ENCODE assay signal across 9 cellular contexts in the genomic region with DNA sequence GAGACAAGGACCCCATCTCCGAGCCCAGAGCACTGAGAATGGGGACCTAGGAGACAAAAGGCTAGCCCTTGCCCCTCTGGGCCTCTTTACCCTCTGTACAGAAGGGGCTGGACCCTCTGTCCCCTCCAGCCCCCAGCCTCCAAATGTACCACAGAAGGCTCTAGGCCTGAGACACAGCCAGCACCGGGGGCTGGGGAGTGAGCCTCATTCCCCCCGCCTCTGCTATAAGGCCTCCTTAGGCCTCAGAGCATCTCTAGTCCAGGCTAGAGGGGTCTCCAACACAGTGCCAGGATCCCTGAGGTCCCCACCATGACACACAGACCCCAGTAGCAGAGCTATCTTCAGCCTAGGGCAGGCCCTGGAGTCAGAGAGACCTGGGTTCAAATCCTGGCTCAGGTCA. TPM values are rescaled to one million over a fixed set of nuclear protein-coding genes. Genes with fewer than 3 reads are reported as not detected.
DNase-seq lines count a peak whose midpoint lies in the region; ATAC-seq and TF ChIP-seq lines count a peak whose summit lies in the region.
"Had no signal": no experiment of that assay in that cellular context is flagged by ENCODE, and none has a peak within 500 bp of the region (broad histone marks: within the 10 kb centered on the region; RNA-seq: fewer than 3 reads in every experiment).

No MANE protein-coding gene starts in this region.

- peak overlapping the region; percentile 99; the same call in 1 of the 2 replicates for H3K4me2 ChIP-seq in DND-41 (ENCODE audit: insufficient read depth, low read length)

- WGBS in esophagus muscularis mucosa = 68% methylated on average over 3 of the region's 3 CpGs
- WGBS in psoas muscle, 3 donors = 72 to 81% (median 76%) methylated on average over 3 of the region's 3 CpGs

- no peak for ATAC-seq in DND-41 (ENCODE audit: insufficient read depth, low read depth)
- no peak for ATAC-seq in psoas muscle
- ATAC-seq in omental fat pad (ENCODE audit: low FRiP score) = no peak
- ATAC-seq in GM21723 (IDR thresholded peaks at IDR 0.05; ENCODE audit: unreplicated experiment) = no peak

- H3K36me3 ChIP-seq in DND-41 (ENCODE audit: insufficient read depth, low read length) (peaks cover 40% of the 10 kb centered on the region), Peyer's patch (peaks cover 0 to 33% (median 0%) of the 10 kb centered on the region in 3 donors), esophagus muscularis mucosa (peaks cover 23 to 63% (median 46%) of the 10 kb centered on the region in 4 donors), psoas muscle (ENCODE audit: insufficient read depth in 1 of 2, low read depth in 1 of 2) (peaks cover 0 to 30% of the 10 kb centered on the region in 2 donors)

- H3K9ac ChIP-seq in DND-41 (ENCODE audit: low read depth, low read length) = peak overlapping the region; percentile 92

- TF ChIP-seq EP300 in esophagus muscularis mucosa (IDR thresholded peaks at IDR 0.05) = no peak

- no peak overlapping the region for H3K27ac ChIP-seq in DND-41 (ENCODE audit: low read length)
- peak overlapping the region; percentile 85 to 94 (median 93) for H3K27ac ChIP-seq in Peyer's patch
- peak overlapping the region; percentile 98 to 99 (median 99) for H3K27ac ChIP-seq in esophagus muscularis mucosa (replicated peaks in 1 of 4)
- H3K27ac ChIP-seq in psoas muscle = peak overlapping the region; percentile 94

- no peaks in the 10 kb centered on the region; the same call in 1 of the 2 replicates for H4K20me1 ChIP-seq in DND-41 (ENCODE audit: insufficient read depth, low read length)

- no peak for TF ChIP-seq POLR2A in Peyer's patch (IDR thresholded peaks at IDR 0.05)
- TF ChIP-seq POLR2A in esophagus muscularis mucosa (IDR thresholded peaks at IDR 0.05; ENCODE audit: low read depth) = no peak

- no peak overlapping the region for H2AFZ ChIP-seq in DND-41 (ENCODE audit: low read depth, low read length)

- DNase-seq in DND-41 (no peak), Peyer's patch (no peak), esophagus muscularis mucosa (ENCODE audit: extremely low spot score) (no peak), psoas muscle (no peak), SKM-1 (lab: John Stamatoyannopoulos, UW; ENCODE audit: unreplicated experiment) (no peak), omental fat pad (ENCODE audit: low spot score) (no peak), NCI-H446 treated with DMSO at 0.1 percent for 48 hours (lab: John Stamatoyannopoulos, UW) (no peak)

- H3K27me3 ChIP-seq in DND-41 (ENCODE audit: insufficient read depth, low read length, poor library complexity) (no peaks in the 10 kb centered on the region), Peyer's patch (no peaks in the 10 kb centered on the region), esophagus muscularis mucosa (no peaks in the 10 kb centered on the region), psoas muscle (ENCODE audit: insufficient read depth in 3 of 3, low read length in 2 of 3) (no peaks in the 10 kb centered on the region)

- H3K4me3 ChIP-seq in DND-41 (ENCODE audit: low read depth in 1 of 2, low read length in 2 of 2) (no peak overlapping the region), Peyer's patch (peak overlapping the region in 1 of 4 donors; percentile 85), esophagus muscularis mucosa (peak overlapping the region; percentile 68 to 91 (median 78)), psoas muscle (peak overlapping the region; percentile 89)

- intact Hi-C loops in esophagus muscularis mucosa (cut with DNase I) = loop anchor here (2.0 kb wide), 1 partner anchor 139 kb away; no protein-coding TSS in a partner anchor
- intact Hi-C loops in psoas muscle (cut with DNase I) = loop anchor here (2.0 to 10.0 kb wide), 3 partner anchors 117 to 149 kb away; partner anchors contain the start of genes MORC2 (in 1 of the 2) and TUG1 (in 1 of the 2)

- H3K9me3 ChIP-seq in DND-41 (ENCODE audit: insufficient read depth, low read length, severe bottlenecking) = no peaks in the 10 kb centered on the region
- H3K9me3 ChIP-seq in Peyer's patch = no peaks in the 10 kb centered on the region
- H3K9me3 ChIP-seq in esophagus muscularis mucosa = no peaks in the 10 kb centered on the region
- H3K9me3 ChIP-seq in psoas muscle = no peaks in the 10 kb centered on the region

- TF ChIP-seq CTCF in DND-41 (IDR thresholded peaks at IDR 0.05; ENCODE audit: borderline replicate concordance, extremely low read depth, low read length, poor library complexity, severe bottlenecking) (no peak), Peyer's patch (IDR thresholded peaks at IDR 0.05) (no peak), esophagus muscularis mucosa (IDR thresholded peaks at IDR 0.05) (no peak), psoas muscle (IDR thresholded peaks at IDR 0.05) (no peak), omental fat pad (IDR thresholded peaks at IDR 0.05) (no peak)

- H3K79me2 ChIP-seq in DND-41 (ENCODE audit: insufficient read depth, low read length) = peaks cover 23% of the 10 kb centered on the region

- H3K4me1 ChIP-seq in DND-41 (ENCODE audit: insufficient read depth, low read length) = peaks cover 44% of the 10 kb centered on the region
- H3K4me1 ChIP-seq in Peyer's patch = peaks cover 4 to 63% (median 15%) of the 10 kb centered on the region in 4 donors
- peaks cover 58 to 85% (median 82%) of the 10 kb centered on the region in 4 donors for H3K4me1 ChIP-seq in esophagus muscularis mucosa
- peaks cover 30% of the 10 kb centered on the region for H3K4me1 ChIP-seq in psoas muscle

RNA-seq across cellular contexts. Expression of gene SMTN, which starts 4.8 kb away (rescaled TPM):
- 100 to 1,000 TPM in 1 of 4 donors, 10 to 100 TPM in 3; 23.1 to 124 (median 75.9) TPM for total RNA-seq in Peyer's patch
- total RNA-seq in esophagus muscularis mucosa = 1,000 to 10,000 TPM; 1,154 to 1,495 (median 1,416) TPM
- 10 to 100 TPM; 33.6 to 79.3 (median 66.5) TPM for total RNA-seq in psoas muscle
- polyA plus RNA-seq in psoas muscle = 10 to 100 TPM; 23.0 to 43.4 (median 36.5) TPM
- total RNA-seq in omental fat pad = 100 to 1,000 TPM in 1 of 4 donors, 10 to 100 TPM in 3; 29.2 to 116 (median 32.2) TPM

RNA-seq across cellular contexts. Expression of gene SELENOM, which starts 21.4 kb away (rescaled TPM):
- 10 to 100 TPM; 31.4 to 89.1 (median 43.7) TPM for total RNA-seq in Peyer's patch
- 1,000 to 10,000 TPM; 1,118 to 1,733 (median 1,416) TPM for total RNA-seq in esophagus muscularis mucosa
- total RNA-seq in psoas muscle = 10 to 100 TPM; 45.4 to 68.2 (median 52.3) TPM
- 10 to 100 TPM; 23.6 to 64.3 (median 44.0) TPM for polyA plus RNA-seq in psoas muscle
- 100 to 1,000 TPM; 162 to 346 (median 230) TPM for total RNA-seq in omental fat pad

RNA-seq across cellular contexts. Expression of gene INPP5J, which starts 36.8 kb away (rescaled TPM):
- total RNA-seq in Peyer's patch (100 to 1,000 TPM in 3 of 4 donors, 10 to 100 TPM in 1; 18.2 to 203 (median 156) TPM), esophagus muscularis mucosa (1 to 10 TPM; 1.3 to 2.1 (median 1.8) TPM), psoas muscle (1 to 10 TPM; 1.3 to 4.4 (median 2.5) TPM), omental fat pad (under 1 TPM; 0.24 to 0.84 (median 0.42) TPM)
- polyA plus RNA-seq in psoas muscle = under 1 TPM; 0.14 to 0.65 (median 0.36) TPM

RNA-seq across cellular contexts. Expression of gene PLA2G3, which starts 54.4 kb away (rescaled TPM):
- total RNA-seq in Peyer's patch = not detected
- not detected for total RNA-seq in esophagus muscularis mucosa
- total RNA-seq in psoas muscle = not detected
- polyA plus RNA-seq in psoas muscle = not detected
- not detected for total RNA-seq in omental fat pad
- total RNA-seq: renal cortical epithelial cell had no signal

Comparison
In these comparisons a context has a peak if more than half of its experiments do, and no peak if none do; other contexts are left out.
1. H3K4me3 ChIP-seq: peak in esophagus muscularis mucosa (4 of 4) and psoas muscle (single experiment); none in DND-41 (0 of 2).
2. RNA of gene SMTN, which starts 4.8 kb away (total RNA-seq): 1,154 to 1,495 TPM in esophagus muscularis mucosa; 23.1 to 124 TPM in Peyer's patch, 33.6 to 79.3 TPM in psoas muscle and 29.2 to 116 TPM in omental fat pad; every median in the first group is over 4 times any median in the second.